ENCODE assay signal across 9 cellular contexts in genomic region chr1:58047265-58047858, GRCh38.
DNase-seq lines count a peak whose midpoint lies in the region; ATAC-seq, FAIRE-seq and TF ChIP-seq lines count a peak whose summit lies in the region.
"Had no signal": no experiment of that assay in that cellular context is flagged by ENCODE, and none has a peak within 500 bp of the region (broad histone marks: within the 10 kb centered on the region; RNA-seq: fewer than 3 reads in every experiment).

No MANE protein-coding gene starts in this region.

- H4K20me1 ChIP-seq in endothelial cell of umbilical vein (replicated peaks; ENCODE audit: control insufficient read depth, extremely low read depth, insufficient read depth, low read length), result no peaks in the 10 kb centered on the region

- 53 to 63% methylated on average over 5 of the region's 5 CpGs for WGBS in sigmoid colon, 2 donors

- CTCF ChIA-PET in endothelial cell of umbilical vein (lab: Charles Lee), result interaction anchor here (1.7 kb wide), 1 partner anchor 1215 kb away, joined by 8 read pairs; no protein-coding TSS in a partner anchor
- CTCF ChIA-PET in CD8-positive, alpha-beta memory T cell (lab: Charles Lee), result no interaction called here

- dilution Hi-C loops in endothelial cell of umbilical vein (cut with MboI; ENCODE audit: extremely low pct_ligation_motif_present, low sequenced_read_pairs), result no loop called here

- no peaks in the 10 kb centered on the region for H3K4me1 Mint-ChIP-seq in CD8-positive, alpha-beta memory T cell

- DNase-seq in activated CD8-positive, alpha-beta memory T cell treated with anti-CD3 and anti-CD28 coated beads, Interleukin-2, amount 50 U/mL, for 48 hours, result peak; percentile 63
- no peak for DNase-seq in activated CD8-positive, alpha-beta memory T cell treated with anti-CD3 and anti-CD28 coated beads for 24 hours
- no peak for DNase-seq in RWPE2 (ENCODE audit: low spot score)
- peak; percentile 9 for DNase-seq in endothelial cell of umbilical vein (ENCODE audit: low read depth, low spot score)
- DNase-seq in sigmoid colon, result no peak
- no peak for DNase-seq in CD8-positive, alpha-beta memory T cell
- no peak for DNase-seq in NK-92 (lab: John Stamatoyannopoulos, UW; ENCODE audit: unreplicated experiment)
- DNase-seq: activated naive CD8-positive, alpha-beta T cell treated with anti-CD3 and anti-CD28 coated beads, Interleukin-2, amount 10 ng/mL, durations not matched to agents 7 days and 5 days had no signal

- FAIRE-seq in endothelial cell of umbilical vein (lab: Jason Lieb, UNC), result no peak

- BruUV-seq in endothelial cell of umbilical vein (replicated peaks; lab: Mats Ljungman, UMichigan), result no TSS peak

- no peaks in the 10 kb centered on the region for H3K27me3 ChIP-seq in RWPE2 (ENCODE audit: insufficient read depth, poor library complexity, severe bottlenecking)
- no peaks in the 10 kb centered on the region for H3K27me3 ChIP-seq in endothelial cell of umbilical vein (ENCODE audit: control insufficient read depth in 2 of 2, insufficient read depth in 2 of 2, low read length in 2 of 2)
- H3K27me3 ChIP-seq in sigmoid colon, result no peaks in the 10 kb centered on the region
- no peaks in the 10 kb centered on the region for H3K27me3 ChIP-seq in CD8-positive, alpha-beta memory T cell (ENCODE audit: insufficient read depth, low read length, poor library complexity, severe bottlenecking)

- no peaks in the 10 kb centered on the region for H3K4me1 ChIP-seq in RWPE2 (ENCODE audit: insufficient read depth, poor library complexity, severe bottlenecking)
- H3K4me1 ChIP-seq in endothelial cell of umbilical vein (ENCODE audit: control insufficient read depth, extremely low read depth, insufficient read depth, low read length), result no peaks in the 10 kb centered on the region
- no peaks in the 10 kb centered on the region for H3K4me1 ChIP-seq in sigmoid colon
- H3K4me1 ChIP-seq in CD8-positive, alpha-beta memory T cell (ENCODE audit: insufficient read depth, low read length), result no peaks in the 10 kb centered on the region

- no peaks in the 10 kb centered on the region for H3K9me1 ChIP-seq in endothelial cell of umbilical vein (replicated peaks; ENCODE audit: control insufficient read depth, extremely low read depth, insufficient read depth, low read length)

- TF ChIP-seq EP300 in sigmoid colon (IDR thresholded peaks at IDR 0.05), result no peak

- H3K36me3 Mint-ChIP-seq in CD8-positive, alpha-beta memory T cell, result no peaks in the 10 kb centered on the region

- H3K9ac ChIP-seq in endothelial cell of umbilical vein (replicated peaks; ENCODE audit: extremely low read depth, insufficient read depth, low read length), result no peak overlapping the region

- TF ChIP-seq CTCF in RWPE2 (IDR thresholded peaks at IDR 0.05; ENCODE audit: poor library complexity, severe bottlenecking) (peak; percentile 83), endothelial cell of umbilical vein (IDR thresholded peaks at IDR 0.05; ENCODE audit: extremely low read depth in 1 of 2, insufficient read depth in 1 of 2, low read depth in 1 of 2, low read length in 2 of 2) (peak; percentile 39 to 71), sigmoid colon (IDR thresholded peaks at IDR 0.05) (peak in 3 of 4 experiments; percentile 51 to 64 (median 53))

- peaks cover 0 to 1% of the 10 kb centered on the region in 2 donors for H3K27me3 Mint-ChIP-seq in CD8-positive, alpha-beta memory T cell
- H3K27me3 Mint-ChIP-seq: activated naive CD8-positive, alpha-beta T cell treated with anti-CD3 and anti-CD28 coated beads, Interleukin-2, amount 10 ng/mL, durations not matched to agents 7 days and 5 days had no signal

- no peak overlapping the region for H3K27ac ChIP-seq in RWPE2 (ENCODE audit: poor library complexity, severe bottlenecking)
- no peak overlapping the region for H3K27ac ChIP-seq in endothelial cell of umbilical vein (ENCODE audit: insufficient read depth, low read depth, low read length)
- no peak overlapping the region for H3K27ac ChIP-seq in sigmoid colon
- no peak overlapping the region for H3K27ac ChIP-seq in CD8-positive, alpha-beta memory T cell (ENCODE audit: low read depth, low read length)

- no peaks in the 10 kb centered on the region for H3K9me3 Mint-ChIP-seq in CD8-positive, alpha-beta memory T cell

- H3K9me3 ChIP-seq in RWPE2 (ENCODE audit: severe bottlenecking) (no peaks in the 10 kb centered on the region), endothelial cell of umbilical vein (replicated peaks; ENCODE audit: control insufficient read depth, insufficient read depth, low read length) (no peaks in the 10 kb centered on the region), sigmoid colon (no peaks in the 10 kb centered on the region)
- no peaks in the 10 kb centered on the region for H3K9me3 ChIP-seq in CD8-positive, alpha-beta memory T cell (ENCODE audit: low read length)

- H3K4me2 ChIP-seq in endothelial cell of umbilical vein (ENCODE audit: insufficient read depth, low read length), result no peak overlapping the region

- H3K27ac Mint-ChIP-seq in CD8-positive, alpha-beta memory T cell, result no peak overlapping the region
- H3K27ac Mint-ChIP-seq: activated naive CD8-positive, alpha-beta T cell treated with anti-CD3 and anti-CD28 coated beads, Interleukin-2, amount 10 ng/mL, durations not matched to agents 7 days and 5 days had no signal

- TF ChIP-seq POLR2A in endothelial cell of umbilical vein (IDR thresholded peaks at IDR 0.05; ENCODE audit: low read depth, low read length), result no peak
- TF ChIP-seq POLR2A in sigmoid colon (IDR thresholded peaks at IDR 0.05), result no peak

- ATAC-seq in HG02610 (IDR thresholded peaks at IDR 0.05; ENCODE audit: unreplicated experiment), result peak; percentile 45
- ATAC-seq in RWPE2 (ENCODE audit: low read depth), result peak; percentile 64; the same call in 1 of the 3 replicates

- POLR2A ChIA-PET in endothelial cell of umbilical vein (lab: Charles Lee), result no interaction called here
- POLR2A ChIA-PET in CD8-positive, alpha-beta memory T cell (lab: Charles Lee), result no interaction called here

- H3K36me3 ChIP-seq in RWPE2 (ENCODE audit: low read depth) (no peaks in the 10 kb centered on the region), endothelial cell of umbilical vein (ENCODE audit: control insufficient read depth in 2 of 2, extremely low read depth in 1 of 2, insufficient read depth in 2 of 2, low read length in 2 of 2) (no peaks in the 10 kb centered on the region), sigmoid colon (no peaks in the 10 kb centered on the region)
- H3K36me3 ChIP-seq in CD8-positive, alpha-beta memory T cell (ENCODE audit: insufficient read depth, low read length), result no peaks in the 10 kb centered on the region

- intact Hi-C loops in endothelial cell of umbilical vein (cut with micrococcal nuclease), result no loop called here
- intact Hi-C loops in sigmoid colon (cut with DNase I), result loop anchor here (5.0 kb wide), 1 partner anchor 1215 kb away; no protein-coding TSS in a partner anchor

- H3K79me2 ChIP-seq in endothelial cell of umbilical vein (ENCODE audit: control insufficient read depth, insufficient read depth, low read length), result no peaks in the 10 kb centered on the region

- no peak overlapping the region for H3K4me3 Mint-ChIP-seq in CD8-positive, alpha-beta memory T cell
- H3K4me3 Mint-ChIP-seq: activated naive CD8-positive, alpha-beta T cell treated with anti-CD3 and anti-CD28 coated beads, Interleukin-2, amount 10 ng/mL, durations not matched to agents 7 days and 5 days had no signal

- H2AFZ ChIP-seq in endothelial cell of umbilical vein (ENCODE audit: low read depth, low read length), result no peak overlapping the region

- H3K4me3 ChIP-seq in RWPE2 (ENCODE audit: severe bottlenecking), result no peak overlapping the region
- no peak overlapping the region for H3K4me3 ChIP-seq in endothelial cell of umbilical vein (replicated peaks in 1 of 3; ENCODE audit: insufficient read depth in 1 of 3, low read depth in 1 of 3, low read length in 3 of 3)
- no peak overlapping the region for H3K4me3 ChIP-seq in sigmoid colon
- no peak overlapping the region for H3K4me3 ChIP-seq in CD8-positive, alpha-beta memory T cell (ENCODE audit: low read length)

TF ChIP-seq in endothelial cell of umbilical vein, 7 proteins besides CTCF, POLR2A, EP300 and RAD21:
- TF ChIP-seq MYC (IDR thresholded peaks at IDR 0.05; ENCODE audit: low read depth, low read length) (no peak), EZH2 (IDR thresholded peaks at IDR 0.05; ENCODE audit: borderline replicate concordance, low read depth, low read length, severe bottlenecking) (no peak), POLR2AphosphoS5 (IDR thresholded peaks at IDR 0.05; ENCODE audit: insufficient read depth, low read depth, low read length) (no peak), GATA2 (IDR thresholded peaks at IDR 0.05; ENCODE audit: insufficient read depth, insufficient read length, low read depth, low read length) (no peak), JUN (IDR thresholded peaks at IDR 0.05; ENCODE audit: borderline replicate concordance, insufficient read depth, insufficient read length, low read depth) (no peak), MAX (IDR thresholded peaks at IDR 0.05; ENCODE audit: insufficient read depth, insufficient read length) (no peak), FOS (IDR thresholded peaks at IDR 0.05; ENCODE audit: borderline replicate concordance, insufficient read depth, low read length) (no peak)

Comparison
In these comparisons a context has a peak if more than half of its experiments do, and no peak if none do; other contexts are left out.
1. DNase-seq: peak in activated CD8-positive, alpha-beta memory T cell treated with anti-CD3 and anti-CD28 coated beads, Interleukin-2, amount 50 U/mL, for 48 hours (single experiment) and endothelial cell of umbilical vein (single experiment); none in activated CD8-positive, alpha-beta memory T cell treated with anti-CD3 and anti-CD28 coated beads for 24 hours (single experiment), RWPE2 (single experiment), sigmoid colon (single experiment), CD8-positive, alpha-beta memory T cell (0 of 5) and NK-92 (single experiment).
2. Peak in every context shown above with its lines, with median percentiles within 50 percentile points of each other: CTCF ChIP-seq.